32 cellular contexts compared by ENCODE assay signal in the genomic region with DNA sequence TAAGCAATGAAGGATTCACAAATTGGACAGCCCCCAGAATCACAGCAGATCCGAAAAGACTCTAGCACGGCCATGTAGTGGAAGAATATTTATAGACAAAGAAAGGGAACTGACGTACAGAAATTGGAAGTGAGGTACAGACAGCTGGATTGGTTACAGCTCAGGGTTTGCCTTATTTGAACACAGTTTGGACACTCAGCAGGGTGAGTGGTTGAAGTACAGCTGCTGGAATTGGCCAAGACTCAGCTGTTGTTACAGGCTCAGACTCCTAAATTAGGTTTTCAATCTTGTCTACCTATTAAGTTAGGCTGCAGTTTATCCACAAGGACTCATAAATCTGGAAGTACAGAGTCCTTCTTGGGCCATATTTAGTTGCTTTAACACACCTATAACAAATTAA. TPM values are rescaled to one million over a fixed set of nuclear protein-coding genes. Genes with fewer than 3 reads are reported as not detected.
"Had no signal": no experiment of that assay in that cellular context is flagged by ENCODE, and none has a peak within 500 bp of the region (broad histone marks: within the 10 kb centered on the region; RNA-seq: fewer than 3 reads in every experiment).

No MANE protein-coding gene starts in this region.

- H3K27ac Mint-ChIP-seq: activated B cell treated with CpG ODN at 0.5 μM for 24 hours; activated CD8-positive, alpha-beta T cell treated with anti-CD3 and anti-CD28 coated beads for 36 hours; activated naive CD8-positive, alpha-beta T cell; activated T-helper 17 cell treated with anti-CD3 and anti-CD28 coated beads, Interleukin-2, amount 50 U/mL, for 72 hours; T-helper 17 cell; T-helper 2 cell treated with Interferon-gamma antibody and Interleukin-4, amounts not matched to agents 5 μg/mL and 100 μg/mL, for 36 hours had no signal

- H3K27ac ChIP-seq: body of pancreas, esophagus muscularis mucosa, WERI-Rb-1 had no signal

- H3K4me1 ChIP-seq: body of pancreas, esophagus muscularis mucosa had no signal

- H3K27me3 ChIP-seq: body of pancreas, esophagus muscularis mucosa had no signal

- H3K4me3 Mint-ChIP-seq: activated B cell treated with CpG ODN at 0.5 μM for 24 hours; activated CD8-positive, alpha-beta T cell treated with anti-CD3 and anti-CD28 coated beads for 36 hours; activated naive CD8-positive, alpha-beta T cell; activated T-cell treated with anti-CD3 and anti-CD28 coated beads, Interleukin-2, amount 50 U/mL, for 4 hours; activated T-helper 17 cell treated with anti-CD3 and anti-CD28 coated beads, Interleukin-2, amount 50 U/mL, for 72 hours; effector memory CD8-positive, alpha-beta T cell; T-helper 17 cell; T-helper 2 cell treated with Interferon-gamma antibody and Interleukin-4, amounts not matched to agents 5 μg/mL and 100 μg/mL, for 36 hours had no signal

- H3K9me3 Mint-ChIP-seq: effector memory CD8-positive, alpha-beta T cell had no signal

- H3K36me3 ChIP-seq: esophagus muscularis mucosa, WERI-Rb-1 had no signal

- H3K27me3 Mint-ChIP-seq: activated CD8-positive, alpha-beta T cell treated with anti-CD3 and anti-CD28 coated beads for 36 hours; activated naive CD8-positive, alpha-beta T cell; activated T-helper 17 cell treated with anti-CD3 and anti-CD28 coated beads, Interleukin-2, amount 50 U/mL, for 72 hours; effector memory CD8-positive, alpha-beta T cell; T-helper 17 cell had no signal

- ATAC-seq: activated CD4-positive, CD25-positive, alpha-beta regulatory T cell treated with anti-CD3 and anti-CD28 coated beads, Interleukin-2, amount 50 U/mL, for 24 hours; activated CD8-positive, alpha-beta T cell treated with anti-CD3 and anti-CD28 coated beads for 36 hours; body of pancreas; effector memory CD8-positive, alpha-beta T cell; T-helper 17 cell had no signal

- H3K4me3 ChIP-seq: body of pancreas, esophagus muscularis mucosa had no signal

- H3K9me3 ChIP-seq: body of pancreas had no signal

- H3K4me1 Mint-ChIP-seq: activated B cell treated with CpG ODN at 0.5 μM for 24 hours had no signal

- DNase-seq: activated B cell treated with CpG ODN at 0.5 μM for 24 hours; activated CD4-positive, alpha-beta T cell treated with anti-CD3 and anti-CD28 coated beads for 48 hours; activated CD4-positive, alpha-beta T cell treated with anti-CD3 and anti-CD28 coated beads, Interleukin-2, amount 50 U/mL, for 1 hour; activated CD4-positive, alpha-beta T cell treated with anti-CD3 and anti-CD28 coated beads, Interleukin-2, amount 50 U/mL, for 48 hours; activated CD8-positive, alpha-beta memory T cell treated with anti-CD3 and anti-CD28 coated beads for 24 hours; activated CD8-positive, alpha-beta T cell treated with anti-CD3 and anti-CD28 coated beads for 36 hours; activated effector memory CD4-positive, alpha-beta T cell treated with Interleukin-2 at 50 U/mL for 16 hours; activated gamma-delta T cell treated with Interleukin-2 at 50 U/mL for 16 hours; activated naive CD4-positive, alpha-beta T cell treated with anti-CD3 and anti-CD28 coated beads, Interleukin-2, amount 50 U/mL, for 16 hours; activated naive CD4-positive, alpha-beta T cell treated with Interleukin-2 at 50 U/mL for 16 hours; activated T-cell treated with anti-CD3 and anti-CD28 coated beads, Interleukin-2, amount 50 U/mL, for 4 hours; amniotic stem cell; aorta; body of pancreas; caudate nucleus; cortex of kidney; dermis blood vessel endothelial cell; effector CD4-positive, alpha-beta T cell; effector memory CD8-positive, alpha-beta T cell; erythroblast; head of caudate nucleus; T-helper 1 cell; T-helper 17 cell; T1000; WERI-Rb-1 had no signal

RNA-seq across cellular contexts. Expression of a gene that starts 5.8 kb away (rescaled TPM):
- total RNA-seq: activated B cell treated with CpG ODN at 0.5 μM for 24 hours; activated CD8-positive, alpha-beta T cell treated with anti-CD3 and anti-CD28 coated beads for 36 hours; activated T-cell treated with anti-CD3 and anti-CD28 coated beads, Interleukin-2, amount 50 U/mL, for 4 hours; activated T-helper 17 cell treated with anti-CD3 and anti-CD28 coated beads, Interleukin-2, amount 50 U/mL, for 72 hours; aorta; body of pancreas; chondrocyte; dermis blood vessel endothelial cell; esophagus muscularis mucosa; frontal cortex; T-helper 17 cell had no signal
- polyA plus RNA-seq: aorta had no signal
